In genomic region chr17:76816590-76817135, GRCh38 we compare ENCODE assay signal across 8 cellular contexts. TPM values are rescaled to one million over a fixed set of nuclear protein-coding genes. Genes with fewer than 3 reads are reported as not detected.
A peak's percentile ranks its signal among the peaks of the same experiment; 100 is the strongest.
DNase-seq lines count a peak whose midpoint lies in the region; ATAC-seq and TF ChIP-seq lines count a peak whose summit lies in the region.

No MANE protein-coding gene starts in this region.

- H3K9ac ChIP-seq in OCI-LY1 (ENCODE audit: low read length): no peak overlapping the region

- no peaks in the 10 kb centered on the region for H3K79me2 ChIP-seq in OCI-LY1 (ENCODE audit: insufficient read depth, low read length)

- H3K27ac ChIP-seq in CD4-positive, CD25-positive, alpha-beta regulatory T cell (ENCODE audit: insufficient read depth, low read length, poor library complexity, severe bottlenecking): no peak overlapping the region
- H3K27ac ChIP-seq in OCI-LY1 (ENCODE audit: low read depth, low read length, poor library complexity, severe bottlenecking): no peak overlapping the region

- ATAC-seq in CD4-positive, CD25-positive, alpha-beta regulatory T cell (ENCODE audit: low read depth in 2 of 2): peak; percentile 84
- ATAC-seq in GM21786 (IDR thresholded peaks at IDR 0.05; ENCODE audit: unreplicated experiment) (no peak), HG03571 (IDR thresholded peaks at IDR 0.05; ENCODE audit: unreplicated experiment) (no peak)

- no peak overlapping the region for H3K4me3 ChIP-seq in CD4-positive, CD25-positive, alpha-beta regulatory T cell (ENCODE audit: low read depth, low read length)
- H3K4me3 ChIP-seq in OCI-LY1 (ENCODE audit: low read depth, low read length, poor library complexity, severe bottlenecking): no peak overlapping the region

- no peak overlapping the region for H3K4me3 Mint-ChIP-seq in CD4-positive, CD25-positive, alpha-beta regulatory T cell
- no peak overlapping the region for H3K4me3 Mint-ChIP-seq in progenitor cell of endocrine pancreas (ENCODE audit: low read depth)

- H3K27ac Mint-ChIP-seq in CD4-positive, CD25-positive, alpha-beta regulatory T cell: peak overlapping the region; percentile 5 to 53 (median 22)
- no peak overlapping the region for H3K27ac Mint-ChIP-seq in progenitor cell of endocrine pancreas

- H3K36me3 ChIP-seq in CD4-positive, CD25-positive, alpha-beta regulatory T cell (ENCODE audit: control insufficient read depth, insufficient read depth, low read length): no peaks in the 10 kb centered on the region
- H3K36me3 ChIP-seq in OCI-LY1 (ENCODE audit: insufficient read depth, low read length): no peaks in the 10 kb centered on the region

- peaks cover 0 to 2% (median 0%) of the 10 kb centered on the region in 7 donors for H3K9me3 Mint-ChIP-seq in CD4-positive, CD25-positive, alpha-beta regulatory T cell
- H3K9me3 Mint-ChIP-seq in progenitor cell of endocrine pancreas (ENCODE audit: low read depth): no peaks in the 10 kb centered on the region

- no peak overlapping the region for H3K4me2 ChIP-seq in OCI-LY1 (ENCODE audit: low read length)

- peak; percentile 26 to 82 (median 59) for DNase-seq in CD4-positive, CD25-positive, alpha-beta regulatory T cell
- DNase-seq in HT-29 (ENCODE audit: low spot score): peak; percentile 43
- peak; percentile 42 for DNase-seq in activated T-cell treated with anti-CD3 and anti-CD28 coated beads for 24 hours (ENCODE audit: low read depth)
- peak; percentile 47 for DNase-seq in fibroblast of peridontal ligament (ENCODE audit: extremely low read depth)
- DNase-seq in progenitor cell of endocrine pancreas (ENCODE audit: low spot score, unreplicated experiment): no peak

- peaks cover 0 to 8% (median 7%) of the 10 kb centered on the region in 4 donors for H3K4me1 Mint-ChIP-seq in CD4-positive, CD25-positive, alpha-beta regulatory T cell
- no peaks in the 10 kb centered on the region for H3K4me1 Mint-ChIP-seq in progenitor cell of endocrine pancreas (ENCODE audit: low read depth)

- peaks cover 6% of the 10 kb centered on the region for H3K4me1 ChIP-seq in CD4-positive, CD25-positive, alpha-beta regulatory T cell (ENCODE audit: control insufficient read depth, insufficient read depth, low read length, poor library complexity, severe bottlenecking)
- no peaks in the 10 kb centered on the region for H3K4me1 ChIP-seq in OCI-LY1 (ENCODE audit: insufficient read depth, low read length, severe bottlenecking)

- no peaks in the 10 kb centered on the region for H4K20me1 ChIP-seq in OCI-LY1 (ENCODE audit: insufficient read depth, low read length)

- H3F3A ChIP-seq in OCI-LY1 (ENCODE audit: insufficient read depth, low read length): no peaks in the 10 kb centered on the region

- peaks cover 14% of the 10 kb centered on the region for H3K27me3 Mint-ChIP-seq in CD4-positive, CD25-positive, alpha-beta regulatory T cell
- H3K27me3 Mint-ChIP-seq in progenitor cell of endocrine pancreas: peaks cover 23% of the 10 kb centered on the region

- H3K9me3 ChIP-seq in CD4-positive, CD25-positive, alpha-beta regulatory T cell (ENCODE audit: control insufficient read depth in 2 of 2, low read length in 2 of 2): no peaks in the 10 kb centered on the region
- H3K9me3 ChIP-seq in OCI-LY1 (ENCODE audit: low read length): no peaks in the 10 kb centered on the region

- no peak overlapping the region for H2AFZ ChIP-seq in OCI-LY1 (ENCODE audit: low read length)

- H3K36me3 Mint-ChIP-seq in CD4-positive, CD25-positive, alpha-beta regulatory T cell: no peaks in the 10 kb centered on the region
- H3K36me3 Mint-ChIP-seq in progenitor cell of endocrine pancreas (ENCODE audit: insufficient read depth): no peaks in the 10 kb centered on the region

- no peaks in the 10 kb centered on the region for H3K9me2 ChIP-seq in OCI-LY1 (ENCODE audit: low read depth, low read length)

- no peaks in the 10 kb centered on the region for H3K27me3 ChIP-seq in CD4-positive, CD25-positive, alpha-beta regulatory T cell (ENCODE audit: control insufficient read depth, insufficient read depth, low read length)
- no peaks in the 10 kb centered on the region for H3K27me3 ChIP-seq in OCI-LY1 (ENCODE audit: insufficient read depth, low read length)

- TF ChIP-seq CTCF in OCI-LY1 (IDR thresholded peaks at IDR 0.05; ENCODE audit: low read length) (peak; percentile 79), progenitor cell of endocrine pancreas (IDR thresholded peaks at IDR 0.05; ENCODE audit: unreplicated experiment) (peak; percentile 66)

RNA-seq across cellular contexts. Expression of gene MGAT5B, which starts 51.5 kb away (rescaled TPM):
- total RNA-seq in CD4-positive, CD25-positive, alpha-beta regulatory T cell: not detected
- not detected for polyA plus RNA-seq in CD4-positive, CD25-positive, alpha-beta regulatory T cell
- not detected in 2 replicates for total RNA-seq in HT-29 (2014; rRNA removed; shearing (Covaris generic))
- total RNA-seq in progenitor cell of endocrine pancreas: 2.8 and 4.6 TPM in 2 replicates

Comparison
In these comparisons a context has a peak if more than half of its experiments do, and no peak if none do; other contexts are left out.
1. ATAC-seq: peak in CD4-positive, CD25-positive, alpha-beta regulatory T cell (2 of 2); none in GM21786 (single experiment) and HG03571 (single experiment).